8 cellular contexts compared by ENCODE assay signal in genomic region chr11:61694971-61695706, GRCh38.
DNase-seq lines count a peak whose midpoint lies in the region; ATAC-seq lines count a peak whose summit lies in the region.

No MANE protein-coding gene starts in this region.

- no peak overlapping the region for H3K4me3 Mint-ChIP-seq in activated naive CD8-positive, alpha-beta T cell treated with anti-CD3 and anti-CD28 coated beads, Interleukin-2, amount 50 U/mL, for 24 hours
- peak overlapping the region; percentile 54 to 73 for H3K4me3 Mint-ChIP-seq in stimulated activated naive CD8-positive, alpha-beta T cell treated with anti-CD3 and anti-CD28 coated beads, Interleukin-15, amount 100 ng/mL, for 72 hours

- no peaks in the 10 kb centered on the region for H3K36me3 ChIP-seq in iPS-15b (ENCODE audit: control insufficient read depth, insufficient read depth, low read length)

- H3K27ac Mint-ChIP-seq in activated naive CD8-positive, alpha-beta T cell treated with anti-CD3 and anti-CD28 coated beads, Interleukin-2, amount 50 U/mL, for 24 hours, result peak overlapping the region; percentile 54
- peak overlapping the region; percentile 78 to 85 for H3K27ac Mint-ChIP-seq in stimulated activated naive CD8-positive, alpha-beta T cell treated with anti-CD3 and anti-CD28 coated beads, Interleukin-15, amount 100 ng/mL, for 72 hours

- no peaks in the 10 kb centered on the region for H3K9me3 ChIP-seq in iPS-15b (ENCODE audit: control insufficient read depth, insufficient read depth, low read length)

- peak overlapping the region; percentile 24 for H3K9ac ChIP-seq in iPS-15b (ENCODE audit: low read depth, low read length)

- no peaks in the 10 kb centered on the region for H3K36me3 Mint-ChIP-seq in activated naive CD8-positive, alpha-beta T cell treated with anti-CD3 and anti-CD28 coated beads, Interleukin-2, amount 50 U/mL, for 24 hours (ENCODE audit: low read depth)

- peaks cover 6% of the 10 kb centered on the region for H3K4me1 ChIP-seq in iPS-15b (ENCODE audit: control insufficient read depth, insufficient read depth, low read length)

- peaks cover 3% of the 10 kb centered on the region for H3K27me3 Mint-ChIP-seq in activated naive CD8-positive, alpha-beta T cell treated with anti-CD3 and anti-CD28 coated beads, Interleukin-2, amount 50 U/mL, for 24 hours
- H3K27me3 Mint-ChIP-seq in stimulated activated naive CD8-positive, alpha-beta T cell treated with anti-CD3 and anti-CD28 coated beads, Interleukin-15, amount 100 ng/mL, for 72 hours, result peaks cover 4% of the 10 kb centered on the region

- H3K4me1 Mint-ChIP-seq in activated naive CD8-positive, alpha-beta T cell treated with anti-CD3 and anti-CD28 coated beads, Interleukin-2, amount 50 U/mL, for 24 hours, result peaks cover 23% of the 10 kb centered on the region
- peaks cover 39% of the 10 kb centered on the region for H3K4me1 Mint-ChIP-seq in stimulated activated naive CD8-positive, alpha-beta T cell treated with anti-CD3 and anti-CD28 coated beads, Interleukin-15, amount 100 ng/mL, for 72 hours

- ATAC-seq in activated naive CD8-positive, alpha-beta T cell treated with anti-CD3 and anti-CD28 coated beads, Interleukin-2, amount 50 U/mL, for 24 hours, result no peak
- no peak for ATAC-seq in stimulated activated naive CD8-positive, alpha-beta T cell treated with anti-CD3 and anti-CD28 coated beads, Interleukin-15, amount 100 ng/mL, for 72 hours
- no peak for ATAC-seq in HG02588 (IDR thresholded peaks at IDR 0.05; ENCODE audit: unreplicated experiment)
- ATAC-seq in HG03196 (IDR thresholded peaks at IDR 0.05; ENCODE audit: unreplicated experiment), result no peak

- H3K4me3 ChIP-seq in iPS-15b (ENCODE audit: low read depth, low read length), result no peak overlapping the region

- no peaks in the 10 kb centered on the region for H3K27me3 ChIP-seq in iPS-15b (ENCODE audit: control insufficient read depth, insufficient read depth, low read length)

- peak; percentile 21 for DNase-seq in DMS79 treated with DMSO at 0.1 percent for 48 hours (lab: John Stamatoyannopoulos, UW)
- DNase-seq in DMS79 (lab: John Stamatoyannopoulos, UW), result no peak
- DNase-seq in activated naive CD8-positive, alpha-beta T cell treated with anti-CD3 and anti-CD28 coated beads, Interleukin-2, amount 50 U/mL, for 24 hours, result no peak
- DNase-seq in stimulated activated naive CD8-positive, alpha-beta T cell treated with anti-CD3 and anti-CD28 coated beads, Interleukin-15, amount 100 ng/mL, for 72 hours, result no peak
- DNase-seq in NCI-H128 (lab: John Stamatoyannopoulos, UW; ENCODE audit: unreplicated experiment), result no peak

- no peaks in the 10 kb centered on the region for H3K9me3 Mint-ChIP-seq in activated naive CD8-positive, alpha-beta T cell treated with anti-CD3 and anti-CD28 coated beads, Interleukin-2, amount 50 U/mL, for 24 hours
- H3K9me3 Mint-ChIP-seq in stimulated activated naive CD8-positive, alpha-beta T cell treated with anti-CD3 and anti-CD28 coated beads, Interleukin-15, amount 100 ng/mL, for 72 hours, result no peaks in the 10 kb centered on the region
